ENCODE assay signal across 16 cellular contexts in the genomic region with DNA sequence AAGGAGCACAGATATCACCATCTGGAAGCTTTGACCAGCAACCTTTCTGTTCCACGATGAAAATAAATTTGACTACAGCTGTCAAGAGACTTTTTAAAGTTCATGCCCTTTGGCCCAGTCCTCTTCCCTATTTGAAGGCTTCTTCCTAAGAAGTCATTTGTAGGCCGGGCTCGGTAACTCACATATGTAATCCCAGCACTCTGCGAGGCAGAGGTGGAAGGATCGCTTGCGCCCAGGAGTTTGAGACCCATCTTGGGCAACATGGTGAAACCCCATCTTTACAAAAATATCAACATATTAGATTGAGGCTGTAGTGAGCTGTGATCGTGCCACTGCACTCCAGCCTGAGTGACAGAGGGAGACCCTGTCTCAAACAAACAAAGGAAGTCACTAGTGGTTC.
"Had no signal": no experiment of that assay in that cellular context is flagged by ENCODE, and none has a peak within 500 bp of the region (broad histone marks: within the 10 kb centered on the region; RNA-seq: fewer than 3 reads in every experiment).

No MANE protein-coding gene starts in this region.

- H3K9me3 ChIP-seq: body of pancreas, right lobe of liver, thoracic aorta had no signal

- H3K27me3 ChIP-seq: body of pancreas, right lobe of liver had no signal

- DNase-seq: activated CD4-positive, alpha-beta T cell treated with anti-CD3 and anti-CD28 coated beads, Interleukin-2, amount 50 U/mL, for 1 hour; activated naive CD4-positive, alpha-beta T cell treated with Interleukin-2 at 50 U/mL for 16 hours; activated naive CD8-positive, alpha-beta T cell treated with anti-CD3 and anti-CD28 coated beads, Interleukin-2, amount 10 ng/mL, durations not matched to agents 7 days and 5 days; activated T-cell treated with anti-CD3 and anti-CD28 coated beads for 4 hours; amygdala; body of pancreas; foreskin melanocyte; glutamatergic neuron; hippocampal formation; islet precursor cell; right lobe of liver; stimulated activated CD4-positive, alpha-beta T cell treated with anti-CD3 and anti-CD28 coated beads, Interleukin-4, amount 100 ng/mL, for 1 hour had no signal

- H3K4me2 ChIP-seq: smooth muscle cell had no signal

- H3K36me3 ChIP-seq: right lobe of liver, thoracic aorta had no signal

- H3K4me3 ChIP-seq: body of pancreas, dorsolateral prefrontal cortex, lung, right lobe of liver, smooth muscle cell, thoracic aorta had no signal

- H3K27ac ChIP-seq: dorsolateral prefrontal cortex, thoracic aorta had no signal
